10 cellular contexts compared by ENCODE assay signal in genomic region chr17:39576187-39576586, GRCh38. TPM values are rescaled to one million over a fixed set of nuclear protein-coding genes. Genes with fewer than 3 reads are reported as not detected.
DNase-seq lines count a peak whose midpoint lies in the region; ATAC-seq and TF ChIP-seq lines count a peak whose summit lies in the region.
"Had no signal": no experiment of that assay in that cellular context is flagged by ENCODE, and none has a peak within 500 bp of the region (broad histone marks: within the 10 kb centered on the region; RNA-seq: fewer than 3 reads in every experiment).

No MANE protein-coding gene starts in this region.

- DNase-seq in NCI-H345 (lab: John Stamatoyannopoulos, UW) (peak; percentile 31), NCI-H345 treated with DMSO at 0.1 percent for 48 hours (lab: John Stamatoyannopoulos, UW; ENCODE audit: unreplicated experiment) (no peak), Kasumi-1 (lab: John Stamatoyannopoulos, UW) (peak; percentile 48 to 57), astrocyte of the hippocampus (ENCODE audit: low read depth, low spot score) (peak; percentile 49), neural crest cell (ENCODE audit: low read depth, low spot score) (peak; percentile 37), GM19240 (ENCODE audit: insufficient read length, low spot score) (no peak), heart left ventricle (no peak)
- no peak for DNase-seq in effector memory CD8-positive, alpha-beta T cell
- DNase-seq: stimulated activated naive B cell treated with anti-CD40 and anti-IgM and Interleukin-4, amounts not matched to agents 10 μg/mL and 1 μg/mL and 100 μg/mL, for 72 hours had no signal

- H3K4me1 Mint-ChIP-seq in neural crest cell, result peaks cover 17% of the 10 kb centered on the region
- peaks cover 0 to 4% of the 10 kb centered on the region in 2 donors for H3K4me1 Mint-ChIP-seq in effector memory CD8-positive, alpha-beta T cell (ENCODE audit: low read depth in 2 of 2)

- H3K4me1 ChIP-seq in heart left ventricle, result peaks cover 0 to 33% (median 16%) of the 10 kb centered on the region in 12 donors

- no peaks in the 10 kb centered on the region for H3K27me3 ChIP-seq in heart left ventricle

- no peak overlapping the region for H3K27ac Mint-ChIP-seq in neural crest cell (ENCODE audit: unreplicated experiment)
- H3K27ac Mint-ChIP-seq in effector memory CD8-positive, alpha-beta T cell, result no peak overlapping the region
- H3K27ac Mint-ChIP-seq: stimulated activated naive B cell treated with anti-CD40 and anti-IgM and Interleukin-4, amounts not matched to agents 10 μg/mL and 1 μg/mL and 100 μg/mL, for 72 hours had no signal

- peak overlapping the region; percentile 60 for H3K4me3 Mint-ChIP-seq in neural crest cell
- H3K4me3 Mint-ChIP-seq in effector memory CD8-positive, alpha-beta T cell, result no peak overlapping the region
- H3K4me3 Mint-ChIP-seq: stimulated activated naive B cell treated with anti-CD40 and anti-IgM and Interleukin-4, amounts not matched to agents 10 μg/mL and 1 μg/mL and 100 μg/mL, for 72 hours had no signal

- intact Hi-C loops in heart left ventricle (cut with DNase I), result loop anchor here in 1 of 10 donors (10.0 kb wide), 1 partner anchor 49 kb away; the partner anchor contains the start of gene PPP1R1B

- WGBS in heart left ventricle, 4 donors, result 32 to 49% (median 43%) methylated on average over 7 of the region's 7 CpGs

- H3K4me3 ChIP-seq in heart left ventricle, result no peak overlapping the region

- TF ChIP-seq CTCF in neural crest cell (conservative IDR thresholded peaks at IDR 0.05) (peak; percentile 64), heart left ventricle (IDR thresholded peaks at IDR 0.05) (peak in 6 of 12 donors; percentile 6 to 35 (median 26))

- peaks cover 0 to 5% (median 0%) of the 10 kb centered on the region in 9 donors for H3K36me3 ChIP-seq in heart left ventricle

- H3K36me3 Mint-ChIP-seq in neural crest cell (ENCODE audit: low read depth), result peaks cover 5% of the 10 kb centered on the region
- H3K36me3 Mint-ChIP-seq in effector memory CD8-positive, alpha-beta T cell (ENCODE audit: insufficient read depth), result peaks cover 6% of the 10 kb centered on the region

- H3K9me3 ChIP-seq in heart left ventricle, result peaks cover 0 to 6% (median 0%) of the 10 kb centered on the region in 12 donors

- H3K27ac ChIP-seq in heart left ventricle, result no peak overlapping the region

- peaks cover 16% of the 10 kb centered on the region for H3K27me3 Mint-ChIP-seq in neural crest cell (ENCODE audit: low read depth)
- H3K27me3 Mint-ChIP-seq in effector memory CD8-positive, alpha-beta T cell, result no peaks in the 10 kb centered on the region

- TF ChIP-seq POLR2A in heart left ventricle (IDR thresholded peaks at IDR 0.05), result no peak

- peaks cover under 1% of the 10 kb centered on the region for H3K9me3 Mint-ChIP-seq in neural crest cell
- H3K9me3 Mint-ChIP-seq in effector memory CD8-positive, alpha-beta T cell, result peaks cover 2 to 7% of the 10 kb centered on the region in 2 donors

- no peak for ATAC-seq in effector memory CD8-positive, alpha-beta T cell (replicated peaks)
- no peak for ATAC-seq in heart left ventricle

RNA-seq across cellular contexts. Expression of gene NEUROD2, which starts 31.5 kb away (rescaled TPM):
- not detected in 2 replicates for total RNA-seq in neural crest cell
- not detected for total RNA-seq in heart left ventricle
- not detected for polyA plus RNA-seq in heart left ventricle
- total RNA-seq: mesenteric fat pad had no signal

RNA-seq across cellular contexts. Expression of gene PPP1R1B, which starts 50.6 kb away (rescaled TPM):
- total RNA-seq in neural crest cell (not detected in 2 replicates), heart left ventricle (1 to 10 TPM in 4 of 9 donors, under 1 TPM in 4, not detected in 1; 0.54 to 5.8 (median 0.88) TPM)
- 1 to 10 TPM in 1 of 2 donors, under 1 TPM in 1; 0.61 to 2.5 TPM for polyA plus RNA-seq in heart left ventricle

Comparison
In these comparisons a context has a peak if more than half of its experiments do, and no peak if none do; other contexts are left out.
1. DNase-seq: peak in NCI-H345 (single experiment), Kasumi-1 (2 of 2), astrocyte of the hippocampus (single experiment) and neural crest cell (single experiment); none in NCI-H345 treated with DMSO at 0.1 percent for 48 hours (single experiment), effector memory CD8-positive, alpha-beta T cell (0 of 3), GM19240 (single experiment) and heart left ventricle (0 of 5).